8 cellular contexts compared by ENCODE assay signal in the genomic region with DNA sequence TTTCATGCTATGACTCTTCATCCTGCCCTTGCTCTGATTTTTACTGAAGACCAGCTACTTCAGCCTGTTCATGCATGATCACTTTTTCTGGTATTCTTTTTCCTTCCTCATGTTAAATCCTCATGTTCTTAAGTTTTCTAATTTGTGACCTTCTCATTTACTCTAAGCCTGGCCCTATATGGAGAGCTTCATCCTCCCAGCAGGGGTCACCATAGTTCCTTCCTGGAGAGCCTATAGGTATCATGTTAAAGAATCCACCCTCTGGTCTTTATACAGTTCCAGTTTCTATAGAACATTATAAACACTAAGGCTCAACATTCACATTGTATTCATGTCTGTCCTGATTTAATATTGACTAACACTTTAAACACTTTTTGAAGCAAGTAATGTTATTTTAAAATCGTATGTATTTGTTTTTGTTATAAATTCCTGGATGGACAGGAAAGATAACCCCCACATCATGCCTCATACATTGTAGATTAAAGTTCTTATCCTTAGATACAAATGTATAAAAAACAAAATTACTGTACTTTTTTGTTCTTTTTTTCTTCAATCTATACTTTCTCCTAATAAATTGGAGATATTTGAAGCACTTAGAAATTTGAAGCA. TPM values are rescaled to one million over a fixed set of nuclear protein-coding genes. Genes with fewer than 3 reads are reported as not detected.
DNase-seq lines count a peak whose midpoint lies in the region; ATAC-seq and TF ChIP-seq lines count a peak whose summit lies in the region.

No MANE protein-coding gene starts in this region.

- no peaks in the 10 kb centered on the region for H3K9me3 Mint-ChIP-seq in activated naive CD4-positive, alpha-beta T cell treated with anti-CD3 and anti-CD28 coated beads, Interleukin-2, amount 10 ng/mL, durations not matched to agents 7 days and 5 days

- H3K9me3 ChIP-seq in Panc1 (ENCODE audit: control insufficient read depth, insufficient read depth, low read depth, low read length) (no peaks in the 10 kb centered on the region), gastrocnemius medialis (no peaks in the 10 kb centered on the region)

- DNase-seq in G401 (ENCODE audit: low spot score) (peak; percentile 23), HT-29 (ENCODE audit: low spot score) (peak; percentile 79), Panc1 (ENCODE audit: low read depth, low spot score) (peak; percentile 30), left cardiac atrium (peak; percentile 25), gastrocnemius medialis (peak in 1 of 2 donors; percentile 16), omental fat pad (ENCODE audit: low spot score) (no peak)
- peak; percentile 67 for DNase-seq in activated naive CD4-positive, alpha-beta T cell treated with anti-CD3 and anti-CD28 coated beads, Interleukin-2, amount 10 ng/mL, durations not matched to agents 7 days and 5 days

- no peak for TF ChIP-seq POLR2A in gastrocnemius medialis (IDR thresholded peaks at IDR 0.05)

- peaks cover 10% of the 10 kb centered on the region for H3K27me3 Mint-ChIP-seq in activated naive CD4-positive, alpha-beta T cell treated with anti-CD3 and anti-CD28 coated beads, Interleukin-2, amount 10 ng/mL, durations not matched to agents 7 days and 5 days

- CTCF ChIA-PET in Panc1 (lab: Charles Lee), result interaction anchor here (0.6 to 0.9 kb wide), 3 partner anchors 14 to 704 kb away, joined by 3 to 12 read pairs (median 3); no protein-coding TSS in a partner anchor
- CTCF ChIA-PET in activated naive CD4-positive, alpha-beta T cell treated with anti-CD3 and anti-CD28 coated beads, Interleukin-2, amount 10 ng/mL, durations not matched to agents 7 days and 5 days (lab: Charles Lee), result interaction anchor here (0.7 to 2.5 kb wide), 8 partner anchors 21 to 383 kb away, joined by 3 to 30 read pairs (median 6); no protein-coding TSS in a partner anchor

- H3K4me3 ChIP-seq in Panc1 (ENCODE audit: low read depth in 2 of 2, low read length in 2 of 2) (no peak overlapping the region), gastrocnemius medialis (no peak overlapping the region)

- ATAC-seq in GM21423 (IDR thresholded peaks at IDR 0.05; ENCODE audit: unreplicated experiment), result peak; percentile 97
- ATAC-seq in Panc1, result peak; percentile 98
- ATAC-seq in left cardiac atrium, result peak in 1 of 2 donors; percentile 71
- peak; percentile 66 to 69 for ATAC-seq in gastrocnemius medialis
- no peak for ATAC-seq in omental fat pad (ENCODE audit: low FRiP score)

- no peak overlapping the region for H3K27ac Mint-ChIP-seq in activated naive CD4-positive, alpha-beta T cell treated with anti-CD3 and anti-CD28 coated beads, Interleukin-2, amount 10 ng/mL, durations not matched to agents 7 days and 5 days

- no peaks in the 10 kb centered on the region for H3K4me1 Mint-ChIP-seq in activated naive CD4-positive, alpha-beta T cell treated with anti-CD3 and anti-CD28 coated beads, Interleukin-2, amount 10 ng/mL, durations not matched to agents 7 days and 5 days

- H3K36me3 ChIP-seq in Panc1 (ENCODE audit: control insufficient read depth, insufficient read depth, low read length) (no peaks in the 10 kb centered on the region), gastrocnemius medialis (no peaks in the 10 kb centered on the region)

- peak; percentile 74; the same call in 1 of the 2 replicates for TF ChIP-seq CTCF in Panc1 (IDR thresholded peaks at IDR 0.05)
- peak; percentile 58 to 84 (median 66) for TF ChIP-seq CTCF in gastrocnemius medialis (IDR thresholded peaks at IDR 0.05 in 4 of 5, conservative IDR thresholded peaks at IDR 0.05 in 1 of 5)
- TF ChIP-seq CTCF in omental fat pad (IDR thresholded peaks at IDR 0.05), result no peak

- H3K4me3 Mint-ChIP-seq in activated naive CD4-positive, alpha-beta T cell treated with anti-CD3 and anti-CD28 coated beads, Interleukin-2, amount 10 ng/mL, durations not matched to agents 7 days and 5 days, result no peak overlapping the region

- in situ Hi-C loops in G401 (cut with HindIII; ENCODE audit: low sequenced_read_pairs) (no loop called here), Panc1 (cut with HindIII; ENCODE audit: low pct_unique_long_range_greater_than_20kb, low sequenced_read_pairs) (no loop called here), gastrocnemius medialis (cut with MboI; ENCODE audit: low sequenced_read_pairs in 4 of 4) (loop anchor here (10.0 to 25.0 kb wide), 3 partner anchors 321 to 371 kb away; no protein-coding TSS in a partner anchor)

- intact Hi-C loops in Panc1 (cut with micrococcal nuclease; ENCODE audit: unreplicated experiment) (loop anchor here (1.0 to 10.0 kb wide), 3 partner anchors 251 to 376 kb away; partner anchors contain the start of gene SMAD1), left cardiac atrium (cut with DNase I) (loop anchor here (1.0 to 10.0 kb wide), 5 partner anchors 251 to 378 kb away; partner anchors contain the start of gene SMAD1 (in 1 of the 2)), gastrocnemius medialis (cut with DNase I; ENCODE audit: low total_unique reads) (loop anchor here (1.0 to 2.0 kb wide), 2 partner anchors 324 to 379 kb away; no protein-coding TSS in a partner anchor)

- POLR2A ChIA-PET in Panc1 (lab: Charles Lee), result no interaction called here

- H3K4me1 ChIP-seq in Panc1 (ENCODE audit: control insufficient read depth, insufficient read depth, low read length) (no peaks in the 10 kb centered on the region), gastrocnemius medialis (peaks cover 3 to 5% of the 10 kb centered on the region in 2 donors)

- no peak overlapping the region for H3K27ac ChIP-seq in Panc1 (ENCODE audit: low read length)
- H3K27ac ChIP-seq in gastrocnemius medialis, result no peak overlapping the region

- H3K27me3 ChIP-seq in Panc1 (ENCODE audit: control insufficient read depth, insufficient read depth, low read length) (no peaks in the 10 kb centered on the region), gastrocnemius medialis (no peaks in the 10 kb centered on the region)

- BruUV-seq in Panc1 (replicated peaks; lab: Mats Ljungman, UMichigan), result no TSS peak

- H3K36me3 Mint-ChIP-seq in activated naive CD4-positive, alpha-beta T cell treated with anti-CD3 and anti-CD28 coated beads, Interleukin-2, amount 10 ng/mL, durations not matched to agents 7 days and 5 days, result no peaks in the 10 kb centered on the region

RNA-seq across cellular contexts. Expression of gene OTUD4, which starts 53.8 kb away (rescaled TPM):
- total RNA-seq in G401 (2014; rRNA removed; shearing (Covaris generic)), result 14.8 and 15.6 TPM in 2 replicates
- total RNA-seq in HT-29 (2014; rRNA removed; shearing (Covaris generic)), result 10.0 and 11.1 TPM in 2 replicates
- 31.5 TPM for total RNA-seq in Panc1 (2021; ENCODE audit: unreplicated experiment)
- 8.9 TPM for polyA plus RNA-seq in Panc1 (2012; ENCODE audit: insufficient read length)
- 10 to 100 TPM; 26.5 to 27.1 TPM for total RNA-seq in left cardiac atrium
- 10 to 100 TPM; 32.6 to 61.1 (median 47.9) TPM for total RNA-seq in gastrocnemius medialis
- total RNA-seq in omental fat pad, result 10 to 100 TPM; 26.8 to 76.1 (median 48.0) TPM

Comparison
In these comparisons a context has a peak if more than half of its experiments do, and no peak if none do; other contexts are left out.
1. CTCF ChIP-seq: peak in Panc1 (single experiment) and gastrocnemius medialis (5 of 5); none in omental fat pad (0 of 3).
2. in situ Hi-C loops: an anchor here in gastrocnemius medialis (10.0 to 25.0 kb wide); none called in G401 and Panc1.